1 cellular context compared by ENCODE assay signal in genomic region chr1:27361553-27361952, GRCh38.
TF ChIP-seq lines count a peak whose summit lies in the region.

No MANE protein-coding gene starts in this region.

TF ChIP-seq in WTC11, 78 proteins besides CTCF, POLR2A, EP300 and RAD21 (continued from another document):
- TF ChIP-seq ZNF425 (CRISPR knock-in tag; conservative IDR thresholded peaks at IDR 0.05) (no peak), ZNF263 (CRISPR knock-in tag; IDR thresholded peaks at IDR 0.05; ENCODE audit: low read depth) (no peak)
- TF ChIP-seq, protein P1, sequence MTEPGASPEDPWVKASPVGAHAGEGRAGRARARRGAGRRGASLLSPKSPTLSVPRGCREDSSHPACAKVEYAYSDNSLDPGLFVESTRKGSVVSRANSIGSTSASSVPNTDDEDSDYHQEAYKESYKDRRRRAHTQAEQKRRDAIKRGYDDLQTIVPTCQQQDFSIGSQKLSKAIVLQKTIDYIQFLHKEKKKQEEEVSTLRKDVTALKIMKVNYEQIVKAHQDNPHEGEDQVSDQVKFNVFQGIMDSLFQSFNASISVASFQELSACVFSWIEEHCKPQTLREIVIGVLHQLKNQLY (CRISPR knock-in tag; IDR thresholded peaks at IDR 0.05) = no peak
TF ChIP-seq in WTC11: peak in this region for 0.
